Comparison of ENCODE assay signal across 29 cellular contexts in genomic region chr16:27252206-27252585, GRCh38. TPM values are rescaled to one million over a fixed set of nuclear protein-coding genes. Genes with fewer than 3 reads are reported as not detected.
DNase-seq lines count a peak whose midpoint lies in the region; ATAC-seq and TF ChIP-seq lines count a peak whose summit lies in the region.
"Had no signal": no experiment of that assay in that cellular context is flagged by ENCODE, and none has a peak within 500 bp of the region (broad histone marks: within the 10 kb centered on the region; RNA-seq: fewer than 3 reads in every experiment).

No MANE protein-coding gene starts in this region.

- no peak overlapping the region for H3K56ac ChIP-seq in H9 (ENCODE audit: insufficient read length, low read depth, low read length)

- peaks cover 83% of the 10 kb centered on the region for H3K36me3 Mint-ChIP-seq in activated T-cell treated with anti-CD3 and anti-CD28 coated beads, Interleukin-2, amount 50 U/mL, for 24 hours (ENCODE audit: low read depth)
- peaks cover 0 to 2% (median 0%) of the 10 kb centered on the region in 3 experiments; a peak in 2 of 7 replicates for H3K36me3 Mint-ChIP-seq in H9 (ENCODE audit: insufficient read depth in 1 of 3, low read depth in 3 of 3)
- H3K36me3 Mint-ChIP-seq in activated T-helper 2 cell treated with anti-CD3 and anti-CD28 coated beads, Interferon-gamma antibody, Interleukin-2, Interleukin-4, amounts not matched to agents 10 μg/mL and 5 μg/mL and 100 μg/mL, durations not matched to agents 14 hours and 24 hours and 36 hours (ENCODE audit: low read depth): peaks cover 83% of the 10 kb centered on the region
- peaks cover 17 to 65% (median 47%) of the 10 kb centered on the region in 5 donors for H3K36me3 Mint-ChIP-seq in naive thymus-derived CD4-positive, alpha-beta T cell

- no peaks in the 10 kb centered on the region for H3K27me3 ChIP-seq in H9 (ENCODE audit: insufficient read depth, low read length)
- H3K27me3 ChIP-seq in naive thymus-derived CD4-positive, alpha-beta T cell (ENCODE audit: control insufficient read depth in 2 of 2, insufficient read depth in 2 of 2, low read length in 2 of 2): no peaks in the 10 kb centered on the region
- H3K27me3 ChIP-seq: body of pancreas, dorsolateral prefrontal cortex, esophagus squamous epithelium, foreskin keratinocyte, transverse colon had no signal

- no peaks in the 10 kb centered on the region for H3K79me1 ChIP-seq in H9 (ENCODE audit: insufficient read depth, low read depth, low read length, poor library complexity, severe bottlenecking)

- no peak overlapping the region for H3K9ac ChIP-seq in H9 (ENCODE audit: extremely low read depth, insufficient read length, low read length)
- H3K9ac ChIP-seq: KMS-11, SK-N-SH had no signal

- H3K4me1 Mint-ChIP-seq in activated T-cell treated with anti-CD3 and anti-CD28 coated beads, Interleukin-2, amount 50 U/mL, for 24 hours (ENCODE audit: low read depth): peaks cover 87% of the 10 kb centered on the region
- peaks cover 2 to 4% of the 10 kb centered on the region in 2 experiments; a peak in 3 of 4 replicates for H3K4me1 Mint-ChIP-seq in H9
- H3K4me1 Mint-ChIP-seq in activated T-helper 2 cell treated with anti-CD3 and anti-CD28 coated beads, Interferon-gamma antibody, Interleukin-2, Interleukin-4, amounts not matched to agents 10 μg/mL and 5 μg/mL and 100 μg/mL, durations not matched to agents 14 hours and 24 hours and 36 hours (ENCODE audit: low read depth): peaks cover 80% of the 10 kb centered on the region
- peaks cover 44 to 77% (median 72%) of the 10 kb centered on the region in 7 donors for H3K4me1 Mint-ChIP-seq in naive thymus-derived CD4-positive, alpha-beta T cell

- no peaks in the 10 kb centered on the region for H4K20me1 ChIP-seq in H9 (ENCODE audit: control insufficient read depth, insufficient read depth, insufficient read length)

- ATAC-seq in naive thymus-derived CD4-positive, alpha-beta T cell: no peak
- ATAC-seq in HG02623 (IDR thresholded peaks at IDR 0.05; ENCODE audit: unreplicated experiment): no peak
- ATAC-seq: activated CD8-positive, alpha-beta memory T cell treated with anti-CD3 and anti-CD28 coated beads, Interleukin-2, amount 10 ng/mL, durations not matched to agents 7 days and 5 days; body of pancreas; foreskin keratinocyte; right cardiac atrium; Right ventricle myocardium inferior had no signal

- CTCF ChIA-PET in naive thymus-derived CD4-positive, alpha-beta T cell (lab: Charles Lee): no interaction called here

- POLR2A ChIA-PET in naive thymus-derived CD4-positive, alpha-beta T cell (lab: Charles Lee): interaction anchor here (0.8 to 12.1 kb wide), 3 partner anchors 15 to 21 kb away, joined by 3 to 142 read pairs (median 4); no protein-coding TSS in a partner anchor

- no peaks in the 10 kb centered on the region for H3K4me1 ChIP-seq in H9 (ENCODE audit: insufficient read depth, low read length)
- H3K4me1 ChIP-seq in naive thymus-derived CD4-positive, alpha-beta T cell (ENCODE audit: control insufficient read depth in 2 of 2, insufficient read depth in 2 of 2, low read length in 2 of 2): peaks cover 4 to 24% of the 10 kb centered on the region in 2 donors
- H3K4me1 ChIP-seq: body of pancreas, HAP-1 had no signal

- no peaks in the 10 kb centered on the region for H3K23me2 ChIP-seq in H9 (ENCODE audit: insufficient read length, low read depth, low read length, poor library complexity, severe bottlenecking)

- peak overlapping the region; percentile 97 for H3K27ac Mint-ChIP-seq in activated T-cell treated with anti-CD3 and anti-CD28 coated beads, Interleukin-2, amount 50 U/mL, for 24 hours
- no peak overlapping the region for H3K27ac Mint-ChIP-seq in H9
- H3K27ac Mint-ChIP-seq in activated T-helper 2 cell treated with anti-CD3 and anti-CD28 coated beads, Interferon-gamma antibody, Interleukin-2, Interleukin-4, amounts not matched to agents 10 μg/mL and 5 μg/mL and 100 μg/mL, durations not matched to agents 14 hours and 24 hours and 36 hours: peak overlapping the region; percentile 97
- peak overlapping the region in 7 of 9 donors; percentile 32 to 91 (median 60) for H3K27ac Mint-ChIP-seq in naive thymus-derived CD4-positive, alpha-beta T cell
- H3K27ac Mint-ChIP-seq: activated CD8-positive, alpha-beta memory T cell treated with anti-CD3 and anti-CD28 coated beads, Interleukin-2, amount 10 ng/mL, durations not matched to agents 7 days and 5 days had no signal

- H3K4me3 Mint-ChIP-seq in activated T-cell treated with anti-CD3 and anti-CD28 coated beads, Interleukin-2, amount 50 U/mL, for 24 hours: peak overlapping the region; percentile 63
- H3K4me3 Mint-ChIP-seq in H9: no peak overlapping the region
- H3K4me3 Mint-ChIP-seq in activated T-helper 2 cell treated with anti-CD3 and anti-CD28 coated beads, Interferon-gamma antibody, Interleukin-2, Interleukin-4, amounts not matched to agents 10 μg/mL and 5 μg/mL and 100 μg/mL, durations not matched to agents 14 hours and 24 hours and 36 hours (ENCODE audit: low read depth): peak overlapping the region; percentile 27
- H3K4me3 Mint-ChIP-seq in naive thymus-derived CD4-positive, alpha-beta T cell: peak overlapping the region in 7 of 10 donors; percentile 8 to 76 (median 29)
- H3K4me3 Mint-ChIP-seq: activated CD8-positive, alpha-beta memory T cell treated with anti-CD3 and anti-CD28 coated beads, Interleukin-2, amount 10 ng/mL, durations not matched to agents 7 days and 5 days had no signal

- no peak for TF ChIP-seq CTCF in H9 (conservative IDR thresholded peaks at IDR 0.05)

- H3K9me3 ChIP-seq in H9 (ENCODE audit: control insufficient read depth, low read depth, low read length): no peaks in the 10 kb centered on the region
- H3K9me3 ChIP-seq in naive thymus-derived CD4-positive, alpha-beta T cell (ENCODE audit: control insufficient read depth in 2 of 3, low read length in 3 of 3): no peaks in the 10 kb centered on the region
- H3K9me3 ChIP-seq: body of pancreas, esophagus squamous epithelium, HAP-1, SK-N-SH, transverse colon had no signal

- H3K4me2 ChIP-seq in H9 (ENCODE audit: insufficient read depth, insufficient read length, low read length): no peak overlapping the region
- H3K4me2 ChIP-seq: KMS-11, SK-N-SH had no signal

- no peak overlapping the region for H4K91ac ChIP-seq in H9 (ENCODE audit: insufficient read length, low read depth, low read length)

- no peak overlapping the region for H4K5ac ChIP-seq in H9 (ENCODE audit: insufficient read length, low read depth, low read length)

- no peak overlapping the region for H2AFZ ChIP-seq in H9 (ENCODE audit: low read length)

- no peaks in the 10 kb centered on the region for H3K9me3 Mint-ChIP-seq in activated T-cell treated with anti-CD3 and anti-CD28 coated beads, Interleukin-2, amount 50 U/mL, for 24 hours
- no peaks in the 10 kb centered on the region for H3K9me3 Mint-ChIP-seq in H9
- no peaks in the 10 kb centered on the region for H3K9me3 Mint-ChIP-seq in activated T-helper 2 cell treated with anti-CD3 and anti-CD28 coated beads, Interferon-gamma antibody, Interleukin-2, Interleukin-4, amounts not matched to agents 10 μg/mL and 5 μg/mL and 100 μg/mL, durations not matched to agents 14 hours and 24 hours and 36 hours
- H3K9me3 Mint-ChIP-seq in naive thymus-derived CD4-positive, alpha-beta T cell: peaks cover 0 to 4% (median 0%) of the 10 kb centered on the region in 11 donors
- H3K9me3 Mint-ChIP-seq: CD8-positive, alpha-beta memory T cell had no signal

- no peak overlapping the region for H4K8ac ChIP-seq in H9 (replicated peaks; ENCODE audit: insufficient read length, low read depth, low read length)

- H3K36me3 ChIP-seq in naive thymus-derived CD4-positive, alpha-beta T cell (ENCODE audit: control insufficient read depth in 2 of 3, insufficient read depth in 3 of 3, low read length in 3 of 3): peaks cover 0 to 12% (median 3%) of the 10 kb centered on the region in 3 experiments
- H3K36me3 ChIP-seq: transverse colon had no signal

- H3K4ac ChIP-seq in H9 (ENCODE audit: low read depth, low read length): no peak overlapping the region

- H2BK12ac ChIP-seq in H9 (ENCODE audit: insufficient read length, low read depth, low read length): no peak overlapping the region

- H2BK5ac ChIP-seq in H9 (ENCODE audit: insufficient read length, low read length): no peak overlapping the region

- no peak overlapping the region for H3T11ph ChIP-seq in H9 (ENCODE audit: low read length)

- no CpG with 5 or more reads among the region's 6 CpGs for WGBS in H9 (ENCODE audit: extremely low coverage, insufficient read length, low lambda C conversion rate)

- H2AK5ac ChIP-seq in H9 (ENCODE audit: insufficient read length, low read length): no peak overlapping the region

- H2BK120ac ChIP-seq in H9 (ENCODE audit: low read depth, low read length, poor library complexity, severe bottlenecking): no peak overlapping the region

- no peak overlapping the region for H2BK15ac ChIP-seq in H9 (ENCODE audit: low read depth, low read length)

- no peaks in the 10 kb centered on the region for H3K79me2 ChIP-seq in H9 (ENCODE audit: insufficient read depth, low read length)

- DNase-seq in activated T-cell treated with anti-CD3 and anti-CD28 coated beads, Interleukin-2, amount 50 U/mL, for 24 hours: no peak
- DNase-seq in activated T-cell treated with anti-CD3 and anti-CD28 coated beads for 4 hours (no peak), H9 (peak; percentile 3), NCI-H2107 treated with DMSO at 0.1 percent for 48 hours (lab: John Stamatoyannopoulos, UW; ENCODE audit: unreplicated experiment) (no peak), DMS53 treated with DMSO at 0.1 percent for 48 hours (lab: John Stamatoyannopoulos, UW; ENCODE audit: unreplicated experiment) (no peak)
- no peak for DNase-seq in activated T-helper 2 cell treated with anti-CD3 and anti-CD28 coated beads, Interferon-gamma antibody, Interleukin-2, Interleukin-4, amounts not matched to agents 10 μg/mL and 5 μg/mL and 100 μg/mL, durations not matched to agents 14 hours and 24 hours and 36 hours (ENCODE audit: low spot score)
- no peak for DNase-seq in naive thymus-derived CD4-positive, alpha-beta T cell
- DNase-seq: AML-193, body of pancreas, dorsolateral prefrontal cortex, esophagus squamous epithelium, foreskin keratinocyte, head of caudate nucleus, islet precursor cell, midbrain, naive B cell, NCI-H1417 treated with DMSO at 0.1 percent for 48 hours, NCI-H2081 treated with DMSO at 0.1 percent for 48 hours, NCI-H345, right cardiac atrium, SK-N-SH, transverse colon had no signal

- H3K27me3 Mint-ChIP-seq in activated T-cell treated with anti-CD3 and anti-CD28 coated beads, Interleukin-2, amount 50 U/mL, for 24 hours: no peaks in the 10 kb centered on the region
- no peaks in the 10 kb centered on the region for H3K27me3 Mint-ChIP-seq in H9 (ENCODE audit: low read depth)
- no peaks in the 10 kb centered on the region for H3K27me3 Mint-ChIP-seq in activated T-helper 2 cell treated with anti-CD3 and anti-CD28 coated beads, Interferon-gamma antibody, Interleukin-2, Interleukin-4, amounts not matched to agents 10 μg/mL and 5 μg/mL and 100 μg/mL, durations not matched to agents 14 hours and 24 hours and 36 hours (ENCODE audit: low read depth)
- H3K27me3 Mint-ChIP-seq in naive thymus-derived CD4-positive, alpha-beta T cell: no peaks in the 10 kb centered on the region
- H3K27me3 Mint-ChIP-seq: activated CD8-positive, alpha-beta memory T cell treated with anti-CD3 and anti-CD28 coated beads, Interleukin-2, amount 10 ng/mL, durations not matched to agents 7 days and 5 days; CD8-positive, alpha-beta memory T cell; naive B cell had no signal

- no peak overlapping the region for H3K18ac ChIP-seq in H9 (ENCODE audit: insufficient read length, low read depth, low read length)

- H3K27ac ChIP-seq in H9 (ENCODE audit: insufficient read length, low read depth, low read length): no peak overlapping the region
- no peak overlapping the region for H3K27ac ChIP-seq in naive thymus-derived CD4-positive, alpha-beta T cell (ENCODE audit: low read depth, low read length)
- H3K27ac ChIP-seq: body of pancreas, foreskin keratinocyte, HL-60, KMS-11 had no signal

- no peak overlapping the region for H3K14ac ChIP-seq in H9 (ENCODE audit: insufficient read depth, low read length)

- H3K23ac ChIP-seq in H9 (ENCODE audit: insufficient read length, low read depth, low read length): no peak overlapping the region

- intact Hi-C loops in activated T-helper 2 cell treated with anti-CD3 and anti-CD28 coated beads, Interferon-gamma antibody, Interleukin-2, Interleukin-4, amounts not matched to agents 10 μg/mL and 5 μg/mL and 100 μg/mL, durations not matched to agents 14 hours and 24 hours and 36 hours (cut with micrococcal nuclease): no loop called here
- intact Hi-C loops in naive thymus-derived CD4-positive, alpha-beta T cell (cut with micrococcal nuclease): loop anchor here (2.0 to 5.0 kb wide), 2 partner anchors 17 to 65 kb away; partner anchors contain the start of gene NSMCE1 (in 1 of the 2)

- H3K4me3 ChIP-seq in naive thymus-derived CD4-positive, alpha-beta T cell (ENCODE audit: low read length): no peak overlapping the region
- H3K4me3 ChIP-seq: body of pancreas, dorsolateral prefrontal cortex, esophagus squamous epithelium, HAP-1, transverse colon had no signal

- H2BK20ac ChIP-seq in H9 (ENCODE audit: low read depth, low read length, poor library complexity, severe bottlenecking): no peak overlapping the region

RNA-seq across cellular contexts. Expression of gene NSMCE1, which starts 16.4 kb away (rescaled TPM):
- 19.3 and 25.3 TPM in 2 replicates for total RNA-seq in H9 (2021)
- 186 and 189 TPM in 2 replicates for total RNA-seq in activated T-helper 2 cell treated with anti-CD3 and anti-CD28 coated beads, Interferon-gamma antibody, Interleukin-2, Interleukin-4, amounts not matched to agents 10 μg/mL and 5 μg/mL and 100 μg/mL, durations not matched to agents 14 hours and 24 hours and 36 hours
- total RNA-seq in naive thymus-derived CD4-positive, alpha-beta T cell: 100 to 1,000 TPM in 1 of 5 experiments, 10 to 100 TPM in 4; 45.5 to 106 (median 70.2) TPM
- polyA plus RNA-seq in naive thymus-derived CD4-positive, alpha-beta T cell: 100 to 1,000 TPM; 200 to 220 TPM

RNA-seq across cellular contexts. Expression of gene KDM8, which starts 48.9 kb away (rescaled TPM):
- 15.2 and 15.5 TPM in 2 replicates for total RNA-seq in H9 (2021)
- 13.5 and 17.3 TPM in 2 replicates for total RNA-seq in activated T-helper 2 cell treated with anti-CD3 and anti-CD28 coated beads, Interferon-gamma antibody, Interleukin-2, Interleukin-4, amounts not matched to agents 10 μg/mL and 5 μg/mL and 100 μg/mL, durations not matched to agents 14 hours and 24 hours and 36 hours
- 10 to 100 TPM; 15.6 to 34.4 (median 19.0) TPM for total RNA-seq in naive thymus-derived CD4-positive, alpha-beta T cell
- polyA plus RNA-seq in naive thymus-derived CD4-positive, alpha-beta T cell: 10 to 100 TPM in 1 of 2 donors, 1 to 10 TPM in 1; 10.0 to 15.4 TPM

Comparison
In these comparisons a context has a peak if more than half of its experiments do, and no peak if none do; other contexts are left out.
1. H3K27ac Mint-ChIP-seq: peak in activated T-cell treated with anti-CD3 and anti-CD28 coated beads, Interleukin-2, amount 50 U/mL, for 24 hours (single experiment), activated T-helper 2 cell treated with anti-CD3 and anti-CD28 coated beads, Interferon-gamma antibody, Interleukin-2, Interleukin-4, amounts not matched to agents 10 μg/mL and 5 μg/mL and 100 μg/mL, durations not matched to agents 14 hours and 24 hours and 36 hours (single experiment) and naive thymus-derived CD4-positive, alpha-beta T cell (7 of 9); none in H9 (0 of 3).
2. H3K4me3 Mint-ChIP-seq: peak in activated T-cell treated with anti-CD3 and anti-CD28 coated beads, Interleukin-2, amount 50 U/mL, for 24 hours (single experiment), activated T-helper 2 cell treated with anti-CD3 and anti-CD28 coated beads, Interferon-gamma antibody, Interleukin-2, Interleukin-4, amounts not matched to agents 10 μg/mL and 5 μg/mL and 100 μg/mL, durations not matched to agents 14 hours and 24 hours and 36 hours (single experiment) and naive thymus-derived CD4-positive, alpha-beta T cell (7 of 10); none in H9 (0 of 2).